7 cellular contexts compared by ENCODE assay signal in genomic region chr16:32897782-32898181, GRCh38.
DNase-seq lines count a peak whose midpoint lies in the region; ATAC-seq, FAIRE-seq and TF ChIP-seq lines count a peak whose summit lies in the region.
"Not testable (repeated sequence)": the region's sequence is repeated elsewhere in the genome, so short reads cannot be mapped to it uniquely, and the experiment has no call there.

No MANE protein-coding gene starts in this region.

- not testable (repeated sequence) for BruUV-seq in Panc1 (replicated peaks; lab: Mats Ljungman, UMichigan); HepG2 (replicated peaks; lab: Mats Ljungman, UMichigan)

- not testable (repeated sequence) for H4K20me1 ChIP-seq in Karpas-422 (ENCODE audit: insufficient read depth, low read depth, low read length); HepG2 (ENCODE audit: insufficient read depth, low read length)

- not testable (repeated sequence) for H3K27ac Mint-ChIP-seq in activated CD4-positive, alpha-beta memory T cell treated with anti-CD3 and anti-CD28 coated beads, Interleukin-2, amount 10 ng/mL, durations not matched to agents 7 days and 5 days; activated naive CD8-positive, alpha-beta T cell treated with anti-CD3 and anti-CD28 coated beads for 36 hours

- POLR2A ChIA-PET in Panc1 (lab: Charles Lee); activated CD4-positive, alpha-beta memory T cell treated with anti-CD3 and anti-CD28 coated beads, Interleukin-2, amount 10 ng/mL, durations not matched to agents 7 days and 5 days (lab: Charles Lee); HepG2 (lab: Yijun Ruan, JAX): not testable (repeated sequence)

- H3K4me1 ChIP-seq in Karpas-422 (ENCODE audit: low read length); Panc1 (ENCODE audit: control insufficient read depth, insufficient read depth, low read length); HepG2 (ENCODE audit: insufficient read depth, low read length): not testable (repeated sequence)

- DNase-seq in GM10266 (ENCODE audit: extremely low spot score); Panc1 (ENCODE audit: low read depth, low spot score); HepG2 (ENCODE audit: low spot score): not testable (repeated sequence)
- DNase-seq in Karpas-422, result peak; percentile 85
- DNase-seq in activated CD4-positive, alpha-beta memory T cell treated with anti-CD3 and anti-CD28 coated beads, Interleukin-2, amount 10 ng/mL, durations not matched to agents 7 days and 5 days, result peak; percentile 17
- DNase-seq in activated naive CD8-positive, alpha-beta T cell treated with anti-CD3 and anti-CD28 coated beads for 36 hours, result peak; percentile 35
- DNase-seq in stimulated activated CD4-positive, alpha-beta T cell treated with anti-CD3 and anti-CD28 coated beads, TNF-alpha, amount 100 ng/mL, for 48 hours (ENCODE audit: low read depth in 3 of 3), result peak; percentile 2 to 48 (median 19)

- H2AFZ ChIP-seq in Karpas-422 (ENCODE audit: low read length); HepG2 (ENCODE audit: low read length): not testable (repeated sequence)

- not testable (repeated sequence) for H3K79me2 ChIP-seq in Karpas-422 (ENCODE audit: low read length); HepG2 (ENCODE audit: insufficient read depth, low read length)

- in situ Hi-C loops in Panc1 (cut with HindIII; ENCODE audit: low pct_unique_long_range_greater_than_20kb, low sequenced_read_pairs); HepG2 (cut with HindIII; ENCODE audit: extremely low pct_ligation_motif_present, low pct_unique_long_range_greater_than_20kb): not testable (repeated sequence)

- not testable (repeated sequence) for H3K9me3 Mint-ChIP-seq in activated CD4-positive, alpha-beta memory T cell treated with anti-CD3 and anti-CD28 coated beads, Interleukin-2, amount 10 ng/mL, durations not matched to agents 7 days and 5 days; activated naive CD8-positive, alpha-beta T cell treated with anti-CD3 and anti-CD28 coated beads for 36 hours

- not testable (repeated sequence) for H3K9ac ChIP-seq in Karpas-422 (ENCODE audit: low read length); HepG2 (ENCODE audit: insufficient read depth, low read depth, low read length)

- H3K4me1 Mint-ChIP-seq in activated CD4-positive, alpha-beta memory T cell treated with anti-CD3 and anti-CD28 coated beads, Interleukin-2, amount 10 ng/mL, durations not matched to agents 7 days and 5 days; activated naive CD8-positive, alpha-beta T cell treated with anti-CD3 and anti-CD28 coated beads for 36 hours: not testable (repeated sequence)

- H3K36me3 ChIP-seq in Karpas-422 (ENCODE audit: insufficient read depth, low read length); Panc1 (ENCODE audit: control insufficient read depth, insufficient read depth, low read length); HepG2 (replicated peaks in 1 of 2; ENCODE audit: control insufficient read depth in 1 of 2, insufficient read depth in 2 of 2, low read length in 2 of 2): not testable (repeated sequence)

- not testable (repeated sequence) for H3K4me3 Mint-ChIP-seq in activated CD4-positive, alpha-beta memory T cell treated with anti-CD3 and anti-CD28 coated beads, Interleukin-2, amount 10 ng/mL, durations not matched to agents 7 days and 5 days; activated naive CD8-positive, alpha-beta T cell treated with anti-CD3 and anti-CD28 coated beads for 36 hours

- H3K36me3 Mint-ChIP-seq in activated CD4-positive, alpha-beta memory T cell treated with anti-CD3 and anti-CD28 coated beads, Interleukin-2, amount 10 ng/mL, durations not matched to agents 7 days and 5 days (ENCODE audit: low read depth); activated naive CD8-positive, alpha-beta T cell treated with anti-CD3 and anti-CD28 coated beads for 36 hours: not testable (repeated sequence)

- intact Hi-C loops in Panc1 (cut with micrococcal nuclease; ENCODE audit: unreplicated experiment); HepG2 (cut with micrococcal nuclease; ENCODE audit: unreplicated experiment): not testable (repeated sequence)

- CTCF ChIA-PET in Panc1 (lab: Charles Lee); activated CD4-positive, alpha-beta memory T cell treated with anti-CD3 and anti-CD28 coated beads, Interleukin-2, amount 10 ng/mL, durations not matched to agents 7 days and 5 days (lab: Charles Lee); HepG2 (lab: Yijun Ruan, JAX; ENCODE audit: low intra/inter-chr PET ratio, low total read pairs): not testable (repeated sequence)

- TF ChIP-seq RAD21 in HepG2 (CRISPR knock-in tag; IDR thresholded peaks at IDR 0.05), result not testable (repeated sequence)

- H3K4me2 ChIP-seq in Karpas-422 (ENCODE audit: low read depth, low read length, poor library complexity, severe bottlenecking); HepG2 (ENCODE audit: low read depth, low read length): not testable (repeated sequence)

- not testable (repeated sequence) for TF ChIP-seq EP300 in HepG2 (IDR thresholded peaks at IDR 0.05; ENCODE audit: low read depth in 2 of 2, low read length in 2 of 2); HepG2 (CRISPR knock-in tag; IDR thresholded peaks at IDR 0.05; ENCODE audit: borderline replicate concordance)

- H3K27me3 Mint-ChIP-seq in activated CD4-positive, alpha-beta memory T cell treated with anti-CD3 and anti-CD28 coated beads, Interleukin-2, amount 10 ng/mL, durations not matched to agents 7 days and 5 days; activated naive CD8-positive, alpha-beta T cell treated with anti-CD3 and anti-CD28 coated beads for 36 hours: not testable (repeated sequence)

- not testable (repeated sequence) for TF ChIP-seq POLR2A in HepG2 (IDR thresholded peaks at IDR 0.05; ENCODE audit: insufficient read depth in 1 of 2, low read depth in 2 of 2, low read length in 2 of 2)

- H3K27ac ChIP-seq in Karpas-422 (ENCODE audit: low read length); Panc1 (ENCODE audit: low read length); HepG2 (ENCODE audit: extremely low read length, insufficient read depth, low read length): not testable (repeated sequence)

- not testable (repeated sequence) for ATAC-seq in Panc1
- ATAC-seq in HepG2, result peak; percentile 44; the same call in 2 of the 3 replicates

- FAIRE-seq in HepG2 (lab: Jason Lieb, UNC), result not testable (repeated sequence)

- not testable (repeated sequence) for H3K4me3 ChIP-seq in Karpas-422 (ENCODE audit: low read length); Panc1 (ENCODE audit: low read depth in 2 of 2, low read length in 2 of 2); HepG2 (replicated peaks in 1 of 3; ENCODE audit: insufficient read depth in 1 of 3, low read depth in 2 of 3, low read length in 3 of 3)

- not testable (repeated sequence) for H3K9me3 ChIP-seq in Karpas-422 (ENCODE audit: low read length); Panc1 (ENCODE audit: control insufficient read depth, insufficient read depth, low read depth, low read length); HepG2 (ENCODE audit: low read length)

- WGBS in HepG2 (ENCODE audit: low lambda C conversion rate), result 0% methylated on average over 2 of the region's 9 CpGs

- H3K27me3 ChIP-seq in Karpas-422 (ENCODE audit: low read length); Panc1 (ENCODE audit: control insufficient read depth, insufficient read depth, low read length); HepG2 (ENCODE audit: control insufficient read depth in 1 of 2, insufficient read depth in 2 of 2, low read length in 2 of 2): not testable (repeated sequence)

- TF ChIP-seq CTCF in GM10266 (IDR thresholded peaks at IDR 0.05; ENCODE audit: control insufficient read depth, insufficient read depth, low read depth, missing control alignments), result peak; percentile 3
- TF ChIP-seq CTCF in Panc1 (IDR thresholded peaks at IDR 0.05), result peak; percentile 29
- peak; percentile 32; the same call in 1 of the 2 replicates for TF ChIP-seq CTCF in HepG2 (CRISPR knock-in tag; IDR thresholded peaks at IDR 0.05)

- not testable (repeated sequence) for H3K9me2 ChIP-seq in Karpas-422 (replicated peaks; ENCODE audit: insufficient read depth, low read length)

TF ChIP-seq in HepG2, 621 proteins besides CTCF, POLR2A, EP300 and RAD21:
- peak; percentile 65; the same call in 1 of the 2 replicates for TF ChIP-seq ZNF740 (CRISPR knock-in tag; IDR thresholded peaks at IDR 0.05)
TF ChIP-seq in HepG2: peak in this region for 1; not testable (repeated sequence) for 620.
